ENCODE assay signal across 8 cellular contexts in genomic region chr17:42555122-42555622, GRCh38. TPM values are rescaled to one million over a fixed set of nuclear protein-coding genes. Genes with fewer than 3 reads are reported as not detected.
DNase-seq lines count a peak whose midpoint lies in the region; ATAC-seq, FAIRE-seq and TF ChIP-seq lines count a peak whose summit lies in the region.

No MANE protein-coding gene starts in this region.

- H3K36me3 Mint-ChIP-seq in activated CD4-positive, alpha-beta T cell treated with anti-CD3 and anti-CD28 coated beads for 36 hours (ENCODE audit: low read depth) = no peaks in the 10 kb centered on the region
- H3K36me3 Mint-ChIP-seq in astrocyte (ENCODE audit: low read depth, unreplicated experiment) = no peaks in the 10 kb centered on the region

- H3K27ac ChIP-seq in astrocyte (ENCODE audit: low read depth, low read length) (peak overlapping the region; percentile 72), left lung (peak overlapping the region; percentile 75 to 90), thoracic aorta (peak overlapping the region; percentile 70 to 81), foreskin keratinocyte (no peak overlapping the region)

- peak overlapping the region; percentile 91 for H3K4me2 ChIP-seq in astrocyte (ENCODE audit: low read length)

- H3K9me3 Mint-ChIP-seq in activated CD4-positive, alpha-beta T cell treated with anti-CD3 and anti-CD28 coated beads for 36 hours (ENCODE audit: low read depth) = no peaks in the 10 kb centered on the region
- no peaks in the 10 kb centered on the region for H3K9me3 Mint-ChIP-seq in astrocyte (ENCODE audit: unreplicated experiment)

- no peaks in the 10 kb centered on the region for H3K9me3 ChIP-seq in astrocyte (ENCODE audit: insufficient read depth, low read depth, low read length)
- no peaks in the 10 kb centered on the region for H3K9me3 ChIP-seq in left lung
- no peaks in the 10 kb centered on the region for H3K9me3 ChIP-seq in thoracic aorta

- peaks cover 27% of the 10 kb centered on the region for H3K79me2 ChIP-seq in astrocyte (ENCODE audit: insufficient read depth, low read length)

- H4K20me1 ChIP-seq in astrocyte (ENCODE audit: insufficient read depth, low read length) = peaks cover 5% of the 10 kb centered on the region

- H3K27me3 ChIP-seq in astrocyte (ENCODE audit: insufficient read depth, low read length) (no peaks in the 10 kb centered on the region), left lung (no peaks in the 10 kb centered on the region), thoracic aorta (replicated peaks; ENCODE audit: insufficient read depth) (no peaks in the 10 kb centered on the region), foreskin keratinocyte (no peaks in the 10 kb centered on the region)

- H3K4me1 Mint-ChIP-seq in activated CD4-positive, alpha-beta T cell treated with anti-CD3 and anti-CD28 coated beads for 36 hours = peaks cover 22% of the 10 kb centered on the region
- H3K4me1 Mint-ChIP-seq in astrocyte (ENCODE audit: low read depth, unreplicated experiment) = peaks cover 12% of the 10 kb centered on the region

- H3K27me3 Mint-ChIP-seq in activated CD4-positive, alpha-beta T cell treated with anti-CD3 and anti-CD28 coated beads for 36 hours = no peaks in the 10 kb centered on the region
- H3K27me3 Mint-ChIP-seq in astrocyte (ENCODE audit: low read depth, unreplicated experiment) = no peaks in the 10 kb centered on the region

- H3K4me3 ChIP-seq in astrocyte (ENCODE audit: insufficient read depth, low read depth, low read length) (peak overlapping the region; percentile 69), left lung (peak overlapping the region; percentile 73 to 88), thoracic aorta (peak overlapping the region; percentile 93)

- peak overlapping the region; percentile 85 for H3K4me3 Mint-ChIP-seq in activated CD4-positive, alpha-beta T cell treated with anti-CD3 and anti-CD28 coated beads for 36 hours
- H3K4me3 Mint-ChIP-seq in astrocyte (ENCODE audit: unreplicated experiment) = peak overlapping the region; percentile 91

- intact Hi-C loops in activated CD4-positive, alpha-beta T cell treated with anti-CD3 and anti-CD28 coated beads for 36 hours (cut with DNase I, micrococcal nuclease) = no loop called here
- intact Hi-C loops in left lung (cut with DNase I) = no loop called here

- peak overlapping the region; percentile 92 for H3K9ac ChIP-seq in astrocyte (ENCODE audit: low read length)

- FAIRE-seq in astrocyte (lab: Jason Lieb, UNC) = no peak

- POLR2A ChIA-PET in activated CD4-positive, alpha-beta T cell treated with anti-CD3 and anti-CD28 coated beads for 36 hours (lab: Charles Lee) = interaction anchor here (0.6 kb wide), 1 partner anchor 568 kb away, joined by 4 read pairs; no protein-coding TSS in a partner anchor

- CTCF ChIA-PET in activated CD4-positive, alpha-beta T cell treated with anti-CD3 and anti-CD28 coated beads for 36 hours (lab: Charles Lee) = interaction anchor here (0.5 to 2.0 kb wide), 5 partner anchors 13 to 301 kb away, joined by 3 to 8 read pairs (median 3); partner anchors contain the start of gene NAGLU

- TF ChIP-seq CTCF in astrocyte (IDR thresholded peaks at IDR 0.05; ENCODE audit: insufficient read depth, low read depth, low read length) (no peak), left lung (IDR thresholded peaks at IDR 0.05) (no peak), thoracic aorta (IDR thresholded peaks at IDR 0.05) (no peak), foreskin keratinocyte (conservative IDR thresholded peaks at IDR 0.05) (no peak)

- peak; percentile 1 for ATAC-seq in activated CD4-positive, alpha-beta T cell treated with anti-CD3 and anti-CD28 coated beads for 36 hours
- ATAC-seq in left lung = no peak
- no peak for ATAC-seq in thoracic aorta (ENCODE audit: insufficient number of reproducible peaks, low FRiP score, low read depth)
- no peak for ATAC-seq in foreskin keratinocyte
- no peak for ATAC-seq in HG03135 (IDR thresholded peaks at IDR 0.05; ENCODE audit: unreplicated experiment)

- peaks cover 16% of the 10 kb centered on the region for H3K4me1 ChIP-seq in astrocyte (ENCODE audit: insufficient read depth, low read length)
- H3K4me1 ChIP-seq in left lung = peaks cover 16 to 20% of the 10 kb centered on the region in 2 donors
- H3K4me1 ChIP-seq in thoracic aorta (ENCODE audit: control insufficient read depth in 1 of 2, low read depth in 2 of 2) = peaks cover 15 to 29% of the 10 kb centered on the region in 2 donors
- no peaks in the 10 kb centered on the region for H3K4me1 ChIP-seq in foreskin keratinocyte

- no peak for DNase-seq in activated CD4-positive, alpha-beta T cell treated with anti-CD3 and anti-CD28 coated beads for 36 hours
- no peak for DNase-seq in activated CD4-positive, alpha-beta T cell treated with anti-CD3 and anti-CD28 coated beads for 4 hours
- DNase-seq in astrocyte (ENCODE audit: low read depth) (no peak), left lung (no peak), thoracic aorta (ENCODE audit: low spot score) (no peak), foreskin keratinocyte (no peak), KG1 (lab: John Stamatoyannopoulos, UW) (no peak)

- no peaks in the 10 kb centered on the region for H3K36me3 ChIP-seq in astrocyte (ENCODE audit: insufficient read depth, low read length)
- H3K36me3 ChIP-seq in left lung = no peaks in the 10 kb centered on the region
- H3K36me3 ChIP-seq in thoracic aorta = no peaks in the 10 kb centered on the region

- peak overlapping the region; percentile 79 for H2AFZ ChIP-seq in astrocyte (ENCODE audit: low read depth, low read length)

- H3K27ac Mint-ChIP-seq in activated CD4-positive, alpha-beta T cell treated with anti-CD3 and anti-CD28 coated beads for 36 hours = peak overlapping the region; percentile 92
- H3K27ac Mint-ChIP-seq in astrocyte (ENCODE audit: unreplicated experiment) = peak overlapping the region; percentile 91

RNA-seq across cellular contexts. Expression of gene HSD17B1, which starts 2.4 kb away (rescaled TPM):
- under 1 TPM; 0.35 to 0.41 TPM for total RNA-seq in activated CD4-positive, alpha-beta T cell treated with anti-CD3 and anti-CD28 coated beads for 36 hours
- total RNA-seq in astrocyte (1.5 and 1.7 TPM in 2 replicates), left lung (1 to 10 TPM; 1.2 to 1.7 TPM), thoracic aorta (1 to 10 TPM in 1 of 2 donors, under 1 TPM in 1; 0.14 to 2.8 TPM), foreskin keratinocyte (6.4 and 6.5 TPM in 2 replicates)
- polyA plus RNA-seq in foreskin keratinocyte = 9.6 and 10.7 TPM in 2 replicates

RNA-seq across cellular contexts. Expression of gene COASY, which starts 6.8 kb away (rescaled TPM):
- total RNA-seq in activated CD4-positive, alpha-beta T cell treated with anti-CD3 and anti-CD28 coated beads for 36 hours = 100 to 1,000 TPM in 1 of 2 experiments, 10 to 100 TPM in 1; 83.3 to 105 TPM
- total RNA-seq in astrocyte (52.0 and 54.2 TPM in 2 replicates), left lung (100 to 1,000 TPM in 1 of 2 donors, 10 to 100 TPM in 1; 66.5 to 116 TPM), thoracic aorta (10 to 100 TPM; 20.8 to 21.1 TPM), foreskin keratinocyte (69.9 and 80.9 TPM in 2 replicates)
- polyA plus RNA-seq in foreskin keratinocyte = 89.2 and 98.4 TPM in 2 replicates

RNA-seq across cellular contexts. Expression of gene MLX, which starts 11.7 kb away (rescaled TPM):
- 10 to 100 TPM; 38.7 to 40.7 TPM for total RNA-seq in activated CD4-positive, alpha-beta T cell treated with anti-CD3 and anti-CD28 coated beads for 36 hours
- total RNA-seq in astrocyte (26.5 and 29.9 TPM in 2 replicates), left lung (10 to 100 TPM; 56.3 to 73.7 TPM), thoracic aorta (10 to 100 TPM; 31.5 to 41.2 TPM), foreskin keratinocyte (34.8 and 41.2 TPM in 2 replicates)
- 44.8 and 51.6 TPM in 2 replicates for polyA plus RNA-seq in foreskin keratinocyte

RNA-seq across cellular contexts. Expression of gene NAGLU, which starts 19.1 kb away (rescaled TPM):
- 10 to 100 TPM in 1 of 2 experiments, 1 to 10 TPM in 1; 9.7 to 12.5 TPM for total RNA-seq in activated CD4-positive, alpha-beta T cell treated with anti-CD3 and anti-CD28 coated beads for 36 hours
- total RNA-seq in astrocyte (19.3 and 25.9 TPM in 2 replicates), left lung (10 to 100 TPM; 41.5 to 56.2 TPM), thoracic aorta (100 to 1,000 TPM in 1 of 2 donors, 10 to 100 TPM in 1; 86.7 to 130 TPM), foreskin keratinocyte (13.9 and 14.2 TPM in 2 replicates)
- polyA plus RNA-seq in foreskin keratinocyte = 16.5 and 18.3 TPM in 2 replicates

RNA-seq across cellular contexts. Expression of gene PSMC3IP, which starts 22.4 kb away (rescaled TPM):
- 10 to 100 TPM; 27.0 to 28.9 TPM for total RNA-seq in activated CD4-positive, alpha-beta T cell treated with anti-CD3 and anti-CD28 coated beads for 36 hours
- total RNA-seq in astrocyte (5.4 and 8.7 TPM in 2 replicates), left lung (1 to 10 TPM; 6.5 to 7.7 TPM), thoracic aorta (1 to 10 TPM in 1 of 2 donors, not detected in 1; 6.6 TPM), foreskin keratinocyte (14.8 and 20.6 TPM in 2 replicates)
- 17.0 and 23.6 TPM in 2 replicates for polyA plus RNA-seq in foreskin keratinocyte
